Comparison of ENCODE assay signal across 8 cellular contexts in genomic region chr19:12365094-12365371, GRCh38. TPM values are rescaled to one million over a fixed set of nuclear protein-coding genes. Genes with fewer than 3 reads are reported as not detected.
DNase-seq lines count a peak whose midpoint lies in the region; ATAC-seq and TF ChIP-seq lines count a peak whose summit lies in the region.

No MANE protein-coding gene starts in this region.

- peak; percentile 14 for ATAC-seq in HG02623 (IDR thresholded peaks at IDR 0.05; ENCODE audit: unreplicated experiment)
- ATAC-seq in foreskin keratinocyte = peak; percentile 46
- ATAC-seq in GM18868 (IDR thresholded peaks at IDR 0.05; ENCODE audit: unreplicated experiment) = no peak

- no peaks in the 10 kb centered on the region for H3K36me3 ChIP-seq in Caco-2 (ENCODE audit: control insufficient read depth, insufficient read depth, low read length)

- peaks cover 17% of the 10 kb centered on the region for H3K9me3 ChIP-seq in Caco-2

- H3K27me3 Mint-ChIP-seq in Caco-2 (ENCODE audit: insufficient read depth, unreplicated experiment) (no peaks in the 10 kb centered on the region), osteocyte (ENCODE audit: unreplicated experiment) (no peaks in the 10 kb centered on the region)
- peaks cover 3% of the 10 kb centered on the region for H3K27me3 Mint-ChIP-seq in activated CD4-positive, alpha-beta memory T cell treated with anti-CD3 and anti-CD28 coated beads, Interleukin-2, amount 10 ng/mL, durations not matched to agents 7 days and 5 days

- BruUV-seq in Caco-2 (replicated peaks; lab: Mats Ljungman, UMichigan) = no TSS peak

- POLR2A ChIA-PET in Caco-2 (lab: Charles Lee) = interaction anchor here (0.6 to 1.8 kb wide), 5 partner anchors 32 to 225 kb away, joined by 3 to 18 read pairs (median 4); partner anchors contain the start of genes ZNF20, ZNF563 and ZNF799
- POLR2A ChIA-PET in activated CD4-positive, alpha-beta memory T cell treated with anti-CD3 and anti-CD28 coated beads, Interleukin-2, amount 10 ng/mL, durations not matched to agents 7 days and 5 days (lab: Charles Lee) = interaction anchor here (1.0 to 2.5 kb wide), 4 partner anchors 33 to 602 kb away, joined by 3 to 9 read pairs (median 4); partner anchors contain the start of genes ZNF136, ZNF443 and ZNF563

- H3K4me3 Mint-ChIP-seq in Caco-2 (ENCODE audit: unreplicated experiment) = peak overlapping the region; percentile 95
- H3K4me3 Mint-ChIP-seq in activated CD4-positive, alpha-beta memory T cell treated with anti-CD3 and anti-CD28 coated beads, Interleukin-2, amount 10 ng/mL, durations not matched to agents 7 days and 5 days = peak overlapping the region; percentile 79
- peak overlapping the region; percentile 93 for H3K4me3 Mint-ChIP-seq in osteocyte (ENCODE audit: unreplicated experiment)

- H3K36me3 Mint-ChIP-seq in Caco-2 (ENCODE audit: insufficient read depth, unreplicated experiment) (peaks cover 18% of the 10 kb centered on the region), osteocyte (ENCODE audit: unreplicated experiment) (peaks cover 4% of the 10 kb centered on the region)
- peaks cover 11% of the 10 kb centered on the region for H3K36me3 Mint-ChIP-seq in activated CD4-positive, alpha-beta memory T cell treated with anti-CD3 and anti-CD28 coated beads, Interleukin-2, amount 10 ng/mL, durations not matched to agents 7 days and 5 days (ENCODE audit: low read depth)

- intact Hi-C loops in Caco-2 (cut with micrococcal nuclease; ENCODE audit: unreplicated experiment) = loop anchor here (1.0 to 2.0 kb wide), 3 partner anchors 32 to 76 kb away; partner anchors contain the start of genes ZNF44, ZNF443 and ZNF563

- H3K27me3 ChIP-seq in Caco-2 (replicated peaks; ENCODE audit: control insufficient read depth, insufficient read depth, low read length) = no peaks in the 10 kb centered on the region
- no peaks in the 10 kb centered on the region for H3K27me3 ChIP-seq in foreskin keratinocyte

- H3K4me1 Mint-ChIP-seq in Caco-2 (ENCODE audit: low read depth, unreplicated experiment) (no peaks in the 10 kb centered on the region), osteocyte (ENCODE audit: unreplicated experiment) (peaks cover 15% of the 10 kb centered on the region)
- H3K4me1 Mint-ChIP-seq in activated CD4-positive, alpha-beta memory T cell treated with anti-CD3 and anti-CD28 coated beads, Interleukin-2, amount 10 ng/mL, durations not matched to agents 7 days and 5 days = peaks cover 16% of the 10 kb centered on the region

- H3K4me3 ChIP-seq in Caco-2 (ENCODE audit: low read depth, low read length) = peak overlapping the region; percentile 73

- H3K9me3 Mint-ChIP-seq in Caco-2 (ENCODE audit: unreplicated experiment) = no peaks in the 10 kb centered on the region
- H3K9me3 Mint-ChIP-seq in activated CD4-positive, alpha-beta memory T cell treated with anti-CD3 and anti-CD28 coated beads, Interleukin-2, amount 10 ng/mL, durations not matched to agents 7 days and 5 days = peaks cover 27% of the 10 kb centered on the region
- no peaks in the 10 kb centered on the region for H3K9me3 Mint-ChIP-seq in osteocyte (ENCODE audit: unreplicated experiment)

- peak overlapping the region; percentile 93 for H3K27ac Mint-ChIP-seq in Caco-2 (ENCODE audit: unreplicated experiment)
- H3K27ac Mint-ChIP-seq in activated CD4-positive, alpha-beta memory T cell treated with anti-CD3 and anti-CD28 coated beads, Interleukin-2, amount 10 ng/mL, durations not matched to agents 7 days and 5 days = no peak overlapping the region
- peak overlapping the region; percentile 99 for H3K27ac Mint-ChIP-seq in osteocyte (ENCODE audit: unreplicated experiment)

- no peak for TF ChIP-seq CTCF in Caco-2 (IDR thresholded peaks at IDR 0.05; ENCODE audit: insufficient read depth in 1 of 2, low read depth in 1 of 2, low read length in 1 of 2, severe bottlenecking in 1 of 2, unreplicated experiment in 1 of 2)
- no peak for TF ChIP-seq CTCF in foreskin keratinocyte (conservative IDR thresholded peaks at IDR 0.05)
- TF ChIP-seq CTCF in osteocyte (IDR thresholded peaks at IDR 0.05) = no peak

- H3K4me1 ChIP-seq in Caco-2 (no peaks in the 10 kb centered on the region), foreskin keratinocyte (no peaks in the 10 kb centered on the region)

- CTCF ChIA-PET in Caco-2 (lab: Charles Lee) = interaction anchor here (0.6 to 1.5 kb wide), 13 partner anchors 10 to 705 kb away, joined by 3 to 9 read pairs (median 4); partner anchors contain the start of genes ZNF136, ZNF20, ZNF44 and ZNF490
- CTCF ChIA-PET in activated CD4-positive, alpha-beta memory T cell treated with anti-CD3 and anti-CD28 coated beads, Interleukin-2, amount 10 ng/mL, durations not matched to agents 7 days and 5 days (lab: Charles Lee) = interaction anchor here (0.5 to 1.0 kb wide), 3 partner anchors 303 to 371 kb away, joined by 4 to 5 read pairs (median 5); no protein-coding TSS in a partner anchor

- DNase-seq in Caco-2 = peak in 1 of 2 experiments; percentile 34
- no peak for DNase-seq in activated CD4-positive, alpha-beta memory T cell treated with anti-CD3 and anti-CD28 coated beads, Interleukin-2, amount 10 ng/mL, durations not matched to agents 7 days and 5 days
- DNase-seq in foreskin keratinocyte = no peak
- no peak for DNase-seq in osteocyte (ENCODE audit: extremely low spot score, unreplicated experiment)
- DNase-seq in NCI-H1694 treated with DMSO at 0.1 percent for 48 hours (lab: John Stamatoyannopoulos, UW) = no peak
- DNase-seq in middle frontal gyrus (ENCODE audit: extremely low spot score, low spot score) = no peak

- H3K27ac ChIP-seq in foreskin keratinocyte = no peak overlapping the region

RNA-seq across cellular contexts. Expression of gene ZNF442, which starts 0.5 kb away (rescaled TPM):
- total RNA-seq in Caco-2 (2022) (1.9 and 3.1 TPM in 2 replicates), foreskin keratinocyte (0.78 and 0.99 TPM in 2 replicates), osteocyte (2.2 and 2.3 TPM in 2 replicates)
- under 1 TPM; 0.75 to 0.86 TPM for total RNA-seq in activated CD4-positive, alpha-beta memory T cell treated with anti-CD3 and anti-CD28 coated beads, Interleukin-2, amount 10 ng/mL, durations not matched to agents 7 days and 5 days
- 0.16 and 0.29 TPM in 2 replicates for polyA plus RNA-seq in foreskin keratinocyte

RNA-seq across cellular contexts. Expression of gene ZNF563, which starts 31.6 kb away (rescaled TPM):
- total RNA-seq in Caco-2 (2022) (3.0 and 3.4 TPM in 2 replicates), foreskin keratinocyte (3.4 and 4.4 TPM in 2 replicates), osteocyte (1.4 and 2.3 TPM in 2 replicates)
- 1 to 10 TPM; 4.0 to 4.5 TPM for total RNA-seq in activated CD4-positive, alpha-beta memory T cell treated with anti-CD3 and anti-CD28 coated beads, Interleukin-2, amount 10 ng/mL, durations not matched to agents 7 days and 5 days
- polyA plus RNA-seq in foreskin keratinocyte = 1.6 and 2.5 TPM in 2 replicates

RNA-seq across cellular contexts. Expression of gene ZNF799, which starts 36.0 kb away (rescaled TPM):
- total RNA-seq in Caco-2 (2022) (7.4 and 8.0 TPM in 2 replicates), foreskin keratinocyte (3.1 and 3.2 TPM in 2 replicates), osteocyte (1.7 and 2.1 TPM in 2 replicates)
- 1 to 10 TPM; 4.7 TPM for total RNA-seq in activated CD4-positive, alpha-beta memory T cell treated with anti-CD3 and anti-CD28 coated beads, Interleukin-2, amount 10 ng/mL, durations not matched to agents 7 days and 5 days
- polyA plus RNA-seq in foreskin keratinocyte = 1.4 and 1.8 TPM in 2 replicates
